Comparison of ENCODE assay signal across 1 cellular context in genomic region chr4:176258135-176258534, GRCh38.
A peak's percentile ranks its signal among the peaks of the same experiment; 100 is the strongest.
TF ChIP-seq lines count a peak whose summit lies in the region.

No MANE protein-coding gene starts in this region.

TF ChIP-seq in H1, 55 proteins besides CTCF, POLR2A, EP300 and RAD21:
- TF ChIP-seq CEBPB (IDR thresholded peaks at IDR 0.05; ENCODE audit: low read depth, low read length) (peak; percentile 41; the same call in 1 of the 2 replicates), ASH2L (IDR thresholded peaks at IDR 0.05; ENCODE audit: low read length) (no peak)
